ENCODE assay signal across 9 cellular contexts in the genomic region with DNA sequence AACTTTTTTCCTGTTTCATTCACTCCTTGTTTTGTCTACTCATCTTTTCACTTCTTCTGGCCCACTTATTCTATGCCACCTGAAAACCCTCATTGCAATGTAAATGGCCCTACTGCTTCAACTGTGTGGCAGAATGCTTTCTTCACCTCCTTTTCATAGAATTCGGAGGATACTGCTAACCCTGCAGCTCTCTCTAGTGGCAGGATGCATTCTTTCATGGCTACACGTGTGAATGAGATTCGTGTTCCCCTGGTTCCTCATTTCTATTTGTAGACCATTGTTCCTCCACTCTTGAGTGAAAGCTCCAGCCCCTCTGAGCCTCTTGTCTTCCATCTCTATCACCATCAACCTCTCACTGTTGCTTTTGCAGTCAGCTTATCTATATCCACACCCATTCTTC. TPM values are rescaled to one million over a fixed set of nuclear protein-coding genes. Genes with fewer than 3 reads are reported as not detected.
DNase-seq lines count a peak whose midpoint lies in the region; ATAC-seq and TF ChIP-seq lines count a peak whose summit lies in the region.
"Had no signal": no experiment of that assay in that cellular context is flagged by ENCODE, and none has a peak within 500 bp of the region (broad histone marks: within the 10 kb centered on the region; RNA-seq: fewer than 3 reads in every experiment).

No MANE protein-coding gene starts in this region.

- intact Hi-C loops in OCI-LY7 (cut with micrococcal nuclease; ENCODE audit: unreplicated experiment) = no loop called here
- intact Hi-C loops in Calu3 (cut with micrococcal nuclease; ENCODE audit: unreplicated experiment) = loop anchor here (2.0 kb wide), 1 partner anchor 33 kb away; no protein-coding TSS in a partner anchor
- intact Hi-C loops in esophagus muscularis mucosa (cut with DNase I) = no loop called here

- H2AFZ ChIP-seq in OCI-LY7 (ENCODE audit: low read length) = no peak overlapping the region
- no peak overlapping the region for H2AFZ ChIP-seq in fibroblast of lung (ENCODE audit: low read length)

- H3K9me3 Mint-ChIP-seq in Calu3 (ENCODE audit: low read depth, unreplicated experiment) = no peaks in the 10 kb centered on the region

- H3K4me2 ChIP-seq in OCI-LY7 (ENCODE audit: low read length) = no peak overlapping the region
- no peak overlapping the region for H3K4me2 ChIP-seq in fibroblast of lung (ENCODE audit: extremely low read depth, insufficient read depth, low read length)

- no peaks in the 10 kb centered on the region for H3K79me2 ChIP-seq in OCI-LY7 (ENCODE audit: insufficient read depth, low read depth, low read length)
- no peaks in the 10 kb centered on the region for H3K79me2 ChIP-seq in fibroblast of lung (ENCODE audit: control insufficient read depth, insufficient read depth, low read length)

- H3K27me3 ChIP-seq in fibroblast of lung (ENCODE audit: control insufficient read depth, insufficient read depth, low read length) (no peaks in the 10 kb centered on the region), esophagus muscularis mucosa (no peaks in the 10 kb centered on the region)
- H3K27me3 ChIP-seq: SJSA1 had no signal

- TF ChIP-seq CTCF in 22Rv1 (IDR thresholded peaks at IDR 0.05) (peak; percentile 26), OCI-LY7 (conservative IDR thresholded peaks at IDR 0.05; ENCODE audit: low read length) (peak; percentile 75), fibroblast of lung (conservative IDR thresholded peaks at IDR 0.05 in 1 of 2, IDR thresholded peaks at IDR 0.05 in 1 of 2; ENCODE audit: low read depth in 1 of 2, low read length in 2 of 2) (peak; percentile 71 to 72), Calu3 (IDR thresholded peaks at IDR 0.05; ENCODE audit: unreplicated experiment) (no peak), esophagus muscularis mucosa (IDR thresholded peaks at IDR 0.05) (peak in 1 of 3 experiments; percentile 14)

- BruUV-seq in OCI-LY7 (replicated peaks; lab: Mats Ljungman, UMichigan) (no TSS peak), Calu3 (replicated peaks; lab: Mats Ljungman, UMichigan) (no TSS peak)

- TF ChIP-seq EP300 in esophagus muscularis mucosa (IDR thresholded peaks at IDR 0.05) = no peak

- CTCF ChIA-PET in OCI-LY7 (lab: Charles Lee; ENCODE audit: unreplicated experiment) = no interaction called here
- CTCF ChIA-PET in Calu3 (lab: Charles Lee) = interaction anchor here (0.5 kb wide), 1 partner anchor 34 kb away, joined by 3 read pairs; the partner anchor contains the start of gene CYP26A1

- H3K4me3 ChIP-seq in OCI-LY7 (ENCODE audit: low read depth, low read length, poor library complexity, severe bottlenecking) (no peak overlapping the region), fibroblast of lung (replicated peaks in 1 of 4; ENCODE audit: control extremely low read depth in 1 of 4, insufficient read depth in 1 of 4, low read depth in 3 of 4, low read length in 4 of 4) (no peak overlapping the region), esophagus muscularis mucosa (no peak overlapping the region)
- H3K4me3 ChIP-seq: SJSA1 had no signal

- no peak for TF ChIP-seq POLR2A in esophagus muscularis mucosa (IDR thresholded peaks at IDR 0.05; ENCODE audit: low read depth)

- H3K9ac ChIP-seq in fibroblast of lung (ENCODE audit: insufficient read depth, low read length) = no peak overlapping the region

- H3K4me1 ChIP-seq in OCI-LY7 (ENCODE audit: insufficient read depth, low read length, poor library complexity, severe bottlenecking) (peaks cover 2% of the 10 kb centered on the region), fibroblast of lung (ENCODE audit: control insufficient read depth, extremely low read depth, insufficient read depth, low read length) (no peaks in the 10 kb centered on the region), esophagus muscularis mucosa (peaks cover 0 to 1% (median under 1%) of the 10 kb centered on the region in 4 donors)

- H3K9me2 ChIP-seq in OCI-LY7 (ENCODE audit: insufficient read depth, low read length) = no peaks in the 10 kb centered on the region

- ATAC-seq in GM19043 (IDR thresholded peaks at IDR 0.05; ENCODE audit: low read depth, unreplicated experiment) = peak; percentile 61

- WGBS in esophagus muscularis mucosa = 55% methylated on average over 3 of the region's 3 CpGs

- DNase-seq in OCI-LY7 (ENCODE audit: low spot score) (peak; percentile 64), fibroblast of lung (ENCODE audit: low read depth in 2 of 2) (peak; percentile 25 to 59), Calu3 (no peak), NCI-H2227 (lab: John Stamatoyannopoulos, UW; ENCODE audit: unreplicated experiment) (no peak), DMS79 treated with DMSO at 0.1 percent for 48 hours (lab: John Stamatoyannopoulos, UW) (no peak), esophagus muscularis mucosa (ENCODE audit: extremely low spot score) (no peak)

- H3K27me3 Mint-ChIP-seq in Calu3 (ENCODE audit: unreplicated experiment) = no peaks in the 10 kb centered on the region

- no peaks in the 10 kb centered on the region for H3K36me3 Mint-ChIP-seq in Calu3 (ENCODE audit: insufficient read depth, unreplicated experiment)

- H3K4me1 Mint-ChIP-seq in Calu3 (ENCODE audit: low read depth, unreplicated experiment) = no peaks in the 10 kb centered on the region

- H3K27ac Mint-ChIP-seq in Calu3 (ENCODE audit: unreplicated experiment) = no peak overlapping the region

- H3K9me3 ChIP-seq in OCI-LY7 (ENCODE audit: low read length) (no peaks in the 10 kb centered on the region), fibroblast of lung (ENCODE audit: control insufficient read depth, insufficient read depth, low read depth, low read length) (no peaks in the 10 kb centered on the region), esophagus muscularis mucosa (no peaks in the 10 kb centered on the region)
- H3K9me3 ChIP-seq: SJSA1 had no signal

- H3K4me3 Mint-ChIP-seq in Calu3 (ENCODE audit: low read depth, unreplicated experiment) = no peak overlapping the region

- no peak overlapping the region for H3K27ac ChIP-seq in 22Rv1
- no peak overlapping the region for H3K27ac ChIP-seq in OCI-LY7 (ENCODE audit: low read depth, low read length, poor library complexity, severe bottlenecking)
- no peak overlapping the region for H3K27ac ChIP-seq in fibroblast of lung (ENCODE audit: insufficient read depth, low read length)
- no peak overlapping the region for H3K27ac ChIP-seq in esophagus muscularis mucosa (replicated peaks in 1 of 4)
- H3K27ac ChIP-seq: SJSA1 had no signal

- H4K20me1 ChIP-seq in OCI-LY7 (ENCODE audit: insufficient read depth, low read length) (no peaks in the 10 kb centered on the region), fibroblast of lung (ENCODE audit: control insufficient read depth, extremely low read depth, insufficient read depth, low read length) (no peaks in the 10 kb centered on the region)

- POLR2A ChIA-PET in OCI-LY7 (lab: Charles Lee) = interaction anchor here (0.5 to 1.0 kb wide), 3 partner anchors 12 to 1071 kb away, joined by 3 read pairs; no protein-coding TSS in a partner anchor

- H3K36me3 ChIP-seq in OCI-LY7 (ENCODE audit: insufficient read depth, low read length) (no peaks in the 10 kb centered on the region), fibroblast of lung (ENCODE audit: control insufficient read depth, insufficient read depth, low read length) (no peaks in the 10 kb centered on the region), esophagus muscularis mucosa (peaks cover 0 to 4% (median 0%) of the 10 kb centered on the region in 4 donors)
- H3K36me3 ChIP-seq: SJSA1 had no signal

RNA-seq across cellular contexts. Expression of gene CYP26C1, which starts 20.9 kb away (rescaled TPM):
- total RNA-seq in OCI-LY7 (2014; rRNA removed; shearing (Covaris generic)) = 0.15 and 0.19 TPM in 2 replicates
- total RNA-seq in OCI-LY7 (2022) (0.09 and 0.15 TPM in 2 replicates), fibroblast of lung (under 0.01 TPM in 2 replicates), Calu3 (2022) (0.39 and 0.45 TPM in 2 replicates), esophagus muscularis mucosa (under 1 TPM in 3 of 4 donors, not detected in 1; under 0.01 to 0.39 (median under 0.01) TPM)
- 0.02 and 0.03 TPM in 2 replicates for polyA plus RNA-seq in fibroblast of lung
- polyA plus RNA-seq in fibroblast of lung (2012) = 0.07 TPM in 1 of 2 replicates, not detected in the other
- not detected in 2 replicates for polyA minus RNA-seq in fibroblast of lung (ENCODE audit: low replicate concordance)
- total RNA-seq: SJSA1 had no signal

RNA-seq across cellular contexts. Expression of gene CYP26A1, which starts 34.0 kb away (rescaled TPM):
- total RNA-seq in OCI-LY7 (2014; rRNA removed; shearing (Covaris generic)) = not detected in 2 replicates
- total RNA-seq in OCI-LY7 (2022) (not detected in 2 replicates), fibroblast of lung (under 0.01 TPM in 1 of 2 replicates, not detected in the other), Calu3 (2022) (0.98 and 2.1 TPM in 2 replicates), esophagus muscularis mucosa (not detected)
- polyA plus RNA-seq in fibroblast of lung = not detected in 2 replicates
- not detected in 2 replicates for polyA plus RNA-seq in fibroblast of lung (2012)
- not detected in 2 replicates for polyA minus RNA-seq in fibroblast of lung (ENCODE audit: low replicate concordance)

Comparison
In these comparisons a context has a peak if more than half of its experiments do, and no peak if none do; other contexts are left out.
1. DNase-seq: peak in OCI-LY7 (single experiment) and fibroblast of lung (2 of 2); none in Calu3 (single experiment), NCI-H2227 (single experiment), DMS79 treated with DMSO at 0.1 percent for 48 hours (single experiment) and esophagus muscularis mucosa (single experiment).